ENCODE assay signal across 8 cellular contexts in genomic region chr11:62125316-62125715, GRCh38. TPM values are rescaled to one million over a fixed set of nuclear protein-coding genes. Genes with fewer than 3 reads are reported as not detected.
DNase-seq lines count a peak whose midpoint lies in the region; ATAC-seq and TF ChIP-seq lines count a peak whose summit lies in the region.

No MANE protein-coding gene starts in this region.

- CTCF ChIA-PET in SK-N-SH (lab: Yijun Ruan, JAX): interaction anchor here (1.0 to 1.4 kb wide), 2 partner anchors 17 to 47 kb away, joined by 3 to 5 read pairs; no protein-coding TSS in a partner anchor

- H3K36me3 ChIP-seq in SK-N-SH (replicated peaks in 1 of 2; ENCODE audit: control insufficient read depth in 1 of 2, insufficient read depth in 2 of 2, low read length in 1 of 2): peaks cover 6 to 23% of the 10 kb centered on the region in 2 experiments
- peaks cover 42% of the 10 kb centered on the region for H3K36me3 ChIP-seq in NT2/D1 (ENCODE audit: insufficient read depth, insufficient read length, low read length)
- H3K36me3 ChIP-seq in uterus: no peaks in the 10 kb centered on the region

- H3K4me3 Mint-ChIP-seq in progenitor cell of endocrine pancreas (ENCODE audit: low read depth): peak overlapping the region; percentile 96

- no peaks in the 10 kb centered on the region for H3F3A ChIP-seq in SK-N-SH (replicated peaks; ENCODE audit: insufficient read depth)

- DNase-seq in SK-N-SH (peak; percentile 39), NT2/D1 (ENCODE audit: low read depth, low spot score) (no peak), dorsolateral prefrontal cortex (no peak), progenitor cell of endocrine pancreas (ENCODE audit: low spot score, unreplicated experiment) (no peak), NCI-H187 (lab: John Stamatoyannopoulos, UW) (no peak), uterus (no peak)
- no peak for DNase-seq in central memory CD4-positive, alpha-beta T cell

- H3K27ac Mint-ChIP-seq in progenitor cell of endocrine pancreas: peak overlapping the region; percentile 77

- peaks cover 65% of the 10 kb centered on the region for H3K79me2 ChIP-seq in SK-N-SH (ENCODE audit: insufficient read depth)

- peaks cover 1% of the 10 kb centered on the region for H3K36me3 Mint-ChIP-seq in progenitor cell of endocrine pancreas (ENCODE audit: insufficient read depth)

- 40% methylated on average over 4 of the region's 4 CpGs for WGBS in SK-N-SH (ENCODE audit: low lambda C conversion rate)

- H3K4me2 ChIP-seq in SK-N-SH: peak overlapping the region; percentile 95

- intact Hi-C loops in dorsolateral prefrontal cortex (cut with DNase I) (no loop called here), uterus (cut with DNase I; ENCODE audit: low total_unique reads) (no loop called here)

- H3K27me3 Mint-ChIP-seq in progenitor cell of endocrine pancreas: no peaks in the 10 kb centered on the region

- no peak overlapping the region for H3K27ac ChIP-seq in SK-N-SH (ENCODE audit: low read depth in 2 of 2, low read length in 1 of 2)
- H3K27ac ChIP-seq in dorsolateral prefrontal cortex: peak overlapping the region in 1 of 59 donors; percentile 8
- no peak overlapping the region for H3K27ac ChIP-seq in uterus

- H3K4me1 ChIP-seq in SK-N-SH (ENCODE audit: control insufficient read depth in 1 of 2, insufficient read depth in 2 of 2, low read depth in 1 of 2, low read length in 1 of 2): peaks cover 8 to 13% of the 10 kb centered on the region in 2 experiments; a peak in 2 of 4 replicates
- H3K4me1 ChIP-seq in NT2/D1 (ENCODE audit: insufficient read depth, insufficient read length): peaks cover 10% of the 10 kb centered on the region
- peaks cover 0 to 4% of the 10 kb centered on the region in 2 donors for H3K4me1 ChIP-seq in uterus

- no peaks in the 10 kb centered on the region for H3K9me2 ChIP-seq in SK-N-SH

- no peak for TF ChIP-seq POLR2A in uterus (IDR thresholded peaks at IDR 0.05)

- POLR2A ChIA-PET in SK-N-SH (lab: Yijun Ruan, JAX): no interaction called here

- no peak for ATAC-seq in SK-N-SH treated with all-trans-retinoic acid at 6 μM for 48 hours

- peaks cover 24% of the 10 kb centered on the region; the same call in 1 of the 2 replicates for H4K20me1 ChIP-seq in SK-N-SH (ENCODE audit: insufficient read depth)

- H3K4me3 ChIP-seq in SK-N-SH (ENCODE audit: low read depth in 2 of 2, low read length in 1 of 2): peak overlapping the region; percentile 89
- peak overlapping the region; percentile 99 for H3K4me3 ChIP-seq in NT2/D1 (ENCODE audit: insufficient read length, low read depth)
- peak overlapping the region in 45 of 59 donors; percentile 67 to 100 (median 93) for H3K4me3 ChIP-seq in dorsolateral prefrontal cortex
- H3K4me3 ChIP-seq in uterus: no peak overlapping the region

- H3K9me3 ChIP-seq in SK-N-SH (no peaks in the 10 kb centered on the region), NT2/D1 (ENCODE audit: insufficient read depth, low read length) (no peaks in the 10 kb centered on the region), uterus (no peaks in the 10 kb centered on the region)

- no peak for TF ChIP-seq RAD21 in SK-N-SH (IDR thresholded peaks at IDR 0.05; ENCODE audit: low read length)

- TF ChIP-seq CTCF in SK-N-SH (IDR thresholded peaks at IDR 0.05) (no peak), dorsolateral prefrontal cortex (IDR thresholded peaks at IDR 0.05 in 54 of 56, conservative IDR thresholded peaks at IDR 0.05 in 2 of 56; ENCODE audit: low read depth in 1 of 56, partially characterized antibody in 56 of 56) (no peak), progenitor cell of endocrine pancreas (IDR thresholded peaks at IDR 0.05; ENCODE audit: unreplicated experiment) (no peak), uterus (IDR thresholded peaks at IDR 0.05) (no peak)

- H2AFZ ChIP-seq in SK-N-SH (ENCODE audit: low read depth): peak overlapping the region; percentile 31; the same call in 1 of the 2 replicates

- H3K4me1 Mint-ChIP-seq in progenitor cell of endocrine pancreas (ENCODE audit: low read depth): peaks cover 24% of the 10 kb centered on the region

- H3K9ac ChIP-seq in SK-N-SH: peak overlapping the region; percentile 84; the same call in 1 of the 2 replicates
- H3K9ac ChIP-seq in NT2/D1 (ENCODE audit: insufficient read length, low read depth): peak overlapping the region; percentile 99

- H3K27me3 ChIP-seq in SK-N-SH (ENCODE audit: insufficient read depth) (no peaks in the 10 kb centered on the region), NT2/D1 (ENCODE audit: insufficient read depth, insufficient read length) (no peaks in the 10 kb centered on the region), dorsolateral prefrontal cortex (no peaks in the 10 kb centered on the region), uterus (no peaks in the 10 kb centered on the region)

- no peaks in the 10 kb centered on the region for H3K9me3 Mint-ChIP-seq in progenitor cell of endocrine pancreas (ENCODE audit: low read depth)

- no peak for TF ChIP-seq EP300 in SK-N-SH (IDR thresholded peaks at IDR 0.05; ENCODE audit: borderline replicate concordance in 1 of 2, low read depth in 1 of 2, low read length in 1 of 2)

TF ChIP-seq in SK-N-SH, 30 proteins besides CTCF, POLR2A, EP300 and RAD21 (continues in another document):
- TF ChIP-seq, protein P1, sequence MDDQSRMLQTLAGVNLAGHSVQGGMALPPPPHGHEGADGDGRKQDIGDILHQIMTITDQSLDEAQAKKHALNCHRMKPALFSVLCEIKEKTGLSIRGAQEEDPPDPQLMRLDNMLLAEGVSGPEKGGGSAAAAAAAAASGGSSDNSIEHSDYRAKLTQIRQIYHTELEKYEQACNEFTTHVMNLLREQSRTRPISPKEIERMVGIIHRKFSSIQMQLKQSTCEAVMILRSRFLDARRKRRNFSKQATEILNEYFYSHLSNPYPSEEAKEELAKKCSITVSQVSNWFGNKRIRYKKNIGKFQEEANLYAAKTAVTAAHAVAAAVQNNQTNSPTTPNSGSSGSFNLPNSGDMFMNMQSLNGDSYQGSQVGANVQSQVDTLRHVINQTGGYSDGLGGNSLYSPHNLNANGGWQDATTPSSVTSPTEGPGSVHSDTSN (IDR thresholded peaks at IDR 0.05): no peak
- TF ChIP-seq GABPA (IDR thresholded peaks at IDR 0.05; ENCODE audit: low read depth): no peak
- TF ChIP-seq USF1 (IDR thresholded peaks at IDR 0.05; ENCODE audit: borderline replicate concordance, low read depth): no peak
- no peak for TF ChIP-seq EZH2phosphoT487 (IDR thresholded peaks at IDR 0.05; ENCODE audit: borderline replicate concordance, low read depth)
- TF ChIP-seq TAF1 (IDR thresholded peaks at IDR 0.05; ENCODE audit: borderline replicate concordance, low read depth, low read length): no peak
- no peak for TF ChIP-seq GATA2 (CRISPR knock-in tag; IDR thresholded peaks at IDR 0.05)
- no peak for TF ChIP-seq CHD2 (IDR thresholded peaks at IDR 0.05; ENCODE audit: low read length, partially characterized antibody)
- TF ChIP-seq FOXJ3 (CRISPR knock-in tag; IDR thresholded peaks at IDR 0.05): no peak

TF ChIP-seq in SK-N-SH treated with all-trans-retinoic acid at 6 μM for 48 hours, 23 proteins besides CTCF, POLR2A, EP300 and RAD21 (continues in another document):
- TF ChIP-seq TCF4 (CRISPR knock-in tag; IDR thresholded peaks at IDR 0.05; ENCODE audit: borderline replicate concordance) (no peak), PATZ1 (CRISPR knock-in tag; IDR thresholded peaks at IDR 0.05; ENCODE audit: borderline replicate concordance) (no peak), ZNF70 (CRISPR knock-in tag; IDR thresholded peaks at IDR 0.05) (no peak), ARNTL (CRISPR knock-in tag; IDR thresholded peaks at IDR 0.05; ENCODE audit: borderline replicate concordance, low read depth) (no peak), SNAI2 (CRISPR knock-in tag; IDR thresholded peaks at IDR 0.05) (no peak), ISL1 (CRISPR knock-in tag; IDR thresholded peaks at IDR 0.05) (no peak)
- TF ChIP-seq, protein P2, sequence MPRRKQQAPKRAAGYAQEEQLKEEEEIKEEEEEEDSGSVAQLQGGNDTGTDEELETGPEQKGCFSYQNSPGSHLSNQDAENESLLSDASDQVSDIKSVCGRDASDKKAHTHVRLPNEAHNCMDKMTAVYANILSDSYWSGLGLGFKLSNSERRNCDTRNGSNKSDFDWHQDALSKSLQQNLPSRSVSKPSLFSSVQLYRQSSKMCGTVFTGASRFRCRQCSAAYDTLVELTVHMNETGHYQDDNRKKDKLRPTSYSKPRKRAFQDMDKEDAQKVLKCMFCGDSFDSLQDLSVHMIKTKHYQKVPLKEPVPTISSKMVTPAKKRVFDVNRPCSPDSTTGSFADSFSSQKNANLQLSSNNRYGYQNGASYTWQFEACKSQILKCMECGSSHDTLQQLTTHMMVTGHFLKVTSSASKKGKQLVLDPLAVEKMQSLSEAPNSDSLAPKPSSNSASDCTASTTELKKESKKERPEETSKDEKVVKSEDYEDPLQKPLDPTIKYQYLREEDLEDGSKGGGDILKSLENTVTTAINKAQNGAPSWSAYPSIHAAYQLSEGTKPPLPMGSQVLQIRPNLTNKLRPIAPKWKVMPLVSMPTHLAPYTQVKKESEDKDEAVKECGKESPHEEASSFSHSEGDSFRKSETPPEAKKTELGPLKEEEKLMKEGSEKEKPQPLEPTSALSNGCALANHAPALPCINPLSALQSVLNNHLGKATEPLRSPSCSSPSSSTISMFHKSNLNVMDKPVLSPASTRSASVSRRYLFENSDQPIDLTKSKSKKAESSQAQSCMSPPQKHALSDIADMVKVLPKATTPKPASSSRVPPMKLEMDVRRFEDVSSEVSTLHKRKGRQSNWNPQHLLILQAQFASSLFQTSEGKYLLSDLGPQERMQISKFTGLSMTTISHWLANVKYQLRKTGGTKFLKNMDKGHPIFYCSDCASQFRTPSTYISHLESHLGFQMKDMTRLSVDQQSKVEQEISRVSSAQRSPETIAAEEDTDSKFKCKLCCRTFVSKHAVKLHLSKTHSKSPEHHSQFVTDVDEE (CRISPR knock-in tag; IDR thresholded peaks at IDR 0.05): no peak

RNA-seq across cellular contexts. Expression of gene INCENP, which starts 1.5 kb away (rescaled TPM):
- polyA plus RNA-seq in SK-N-SH (2012; rRNA removed): 14.5 and 20.1 TPM in 2 replicates
- polyA plus RNA-seq in SK-N-SH (2012; cell fraction: cytosol; rRNA removed): 9.8 and 12.8 TPM in 2 replicates
- polyA plus RNA-seq in SK-N-SH (2012; cell fraction: nucleus; rRNA removed): 26.7 and 32.6 TPM in 2 replicates
- total RNA-seq in dorsolateral prefrontal cortex: 10 to 100 TPM; 26.8 to 61.2 (median 41.1) TPM
- 58.0 and 60.5 TPM in 2 replicates for total RNA-seq in progenitor cell of endocrine pancreas
- 10 to 100 TPM in 2 of 4 donors, 1 to 10 TPM in 2; 7.4 to 27.1 (median 16.5) TPM for total RNA-seq in uterus

Comparison
In these comparisons a context has a peak if more than half of its experiments do, and no peak if none do; other contexts are left out.
1. H3K4me3 ChIP-seq: peak in SK-N-SH (2 of 2), NT2/D1 (single experiment) and dorsolateral prefrontal cortex (45 of 59); none in uterus (0 of 2).